ENCODE assay signal across 1 cellular context in genomic region chr11:6371825-6372224, GRCh38.
TF ChIP-seq lines count a peak whose summit lies in the region.

No MANE protein-coding gene starts in this region.

TF ChIP-seq in GM23338, 12 proteins besides CTCF, POLR2A, EP300 and RAD21 (continued from another document):
- TF ChIP-seq ZNF462 (CRISPR knock-in tag; IDR thresholded peaks at IDR 0.05): no peak
- TF ChIP-seq REST (IDR thresholded peaks at IDR 0.05; ENCODE audit: unreplicated experiment): no peak
- no peak for TF ChIP-seq STAT1 (IDR thresholded peaks at IDR 0.05; ENCODE audit: unreplicated experiment)
